In genomic region chr17:35030780-35031179, GRCh38 we compare ENCODE assay signal across 26 cellular contexts.
"Had no signal": no experiment of that assay in that cellular context is flagged by ENCODE, and none has a peak within 500 bp of the region (broad histone marks: within the 10 kb centered on the region; RNA-seq: fewer than 3 reads in every experiment).

No MANE protein-coding gene starts in this region.

- H3K27ac ChIP-seq: hepatocyte, left ventricle myocardium inferior, parathyroid adenoma, right atrium auricular region, right lobe of liver, stomach, suprapubic skin, thoracic aorta, tibial nerve, uterus had no signal

- H3K27me3 ChIP-seq: hepatocyte, right atrium auricular region, right lobe of liver, stomach, suprapubic skin, tibial nerve, uterus had no signal

- DNase-seq: islet precursor cell; left ventricle myocardium inferior; midbrain; mucosa of descending colon; naive thymus-derived CD4-positive, alpha-beta T cell; occipital lobe; right lobe of liver; stimulated activated CD4-positive, alpha-beta T cell treated with anti-CD3 and anti-CD28 coated beads, Interleukin-1b, Interleukin-23, amount 100 ng/mL, for 48 hours; stimulated activated CD4-positive, alpha-beta T cell treated with anti-CD3 and anti-CD28 coated beads, Interleukin-2, amount 100 ng/mL, for 48 hours; stimulated activated CD4-positive, alpha-beta T cell treated with anti-CD3 and anti-CD28 coated beads, Interleukin-4, amount 100 ng/mL, for 4 hours; stimulated activated CD8-positive, alpha-beta memory T cell treated with anti-CD3 and anti-CD28 coated beads, Interleukin-4, amount 100 ng/mL, for 48 hours; stimulated activated naive B cell treated with anti-CD40 and anti-IgM and Interleukin-4, amounts not matched to agents 10 μg/mL and 1 μg/mL and 100 μg/mL, for 72 hours; stimulated activated naive CD8-positive, alpha-beta T cell treated with anti-CD3 and anti-CD28 coated beads, Interleukin-15, Interleukin-2, amounts not matched to agents 100 U/mL and 50 U/mL, for 24 hours; stomach; uterus had no signal

- H3K4me1 Mint-ChIP-seq: nephron, neural crest cell had no signal

- H3K9me3 Mint-ChIP-seq: memory B cell; naive thymus-derived CD4-positive, alpha-beta T cell; nephron; neural crest cell; stimulated activated naive B cell treated with anti-CD40 and anti-IgM and Interleukin-4, amounts not matched to agents 10 μg/mL and 1 μg/mL and 100 μg/mL, for 72 hours; type B pancreatic cell had no signal

- H3K4me3 ChIP-seq: hepatocyte, left ventricle myocardium inferior, mucosa of descending colon, right atrium auricular region, right lobe of liver, smooth muscle cell, stomach, suprapubic skin, thoracic aorta, tibial nerve, uterus had no signal

- H3K4me1 ChIP-seq: left ventricle myocardium inferior, parathyroid adenoma, right atrium auricular region, right lobe of liver, suprapubic skin, uterus had no signal

- H3K4me3 Mint-ChIP-seq: naive thymus-derived CD4-positive, alpha-beta T cell; nephron; neural crest cell; stimulated activated naive B cell treated with anti-CD40 and anti-IgM and Interleukin-4, amounts not matched to agents 10 μg/mL and 1 μg/mL and 100 μg/mL, for 72 hours; type B pancreatic cell had no signal

- H3K36me3 ChIP-seq: right atrium auricular region, thoracic aorta, uterus had no signal

- H3K27me3 Mint-ChIP-seq: memory B cell; naive thymus-derived CD4-positive, alpha-beta T cell; stimulated activated naive B cell treated with anti-CD40 and anti-IgM and Interleukin-4, amounts not matched to agents 10 μg/mL and 1 μg/mL and 100 μg/mL, for 72 hours; type B pancreatic cell had no signal

- ATAC-seq: mucosa of descending colon; naive thymus-derived CD4-positive, alpha-beta T cell; right lobe of liver; stimulated activated naive B cell treated with anti-CD40 and anti-IgM and Interleukin-4, amounts not matched to agents 10 μg/mL and 1 μg/mL and 100 μg/mL, for 72 hours; stimulated activated naive CD8-positive, alpha-beta T cell treated with anti-CD3 and anti-CD28 coated beads, Interleukin-15, Interleukin-2, amounts not matched to agents 100 U/mL and 50 U/mL, for 24 hours had no signal

- H3K36me3 Mint-ChIP-seq: type B pancreatic cell had no signal

- H3K9me3 ChIP-seq: left ventricle myocardium inferior, mucosa of descending colon, right atrium auricular region, right lobe of liver, stomach, suprapubic skin, thoracic aorta, tibial nerve, uterus had no signal

- H3K27ac Mint-ChIP-seq: stimulated activated naive B cell treated with anti-CD40 and anti-IgM and Interleukin-4, amounts not matched to agents 10 μg/mL and 1 μg/mL and 100 μg/mL, for 72 hours; type B pancreatic cell had no signal
